26 cellular contexts compared by ENCODE assay signal in genomic region chr5:1959911-1960581, GRCh38.
DNase-seq lines count a peak whose midpoint lies in the region; ATAC-seq, FAIRE-seq and TF ChIP-seq lines count a peak whose summit lies in the region.
"Had no signal": no experiment of that assay in that cellular context is flagged by ENCODE, and none has a peak within 500 bp of the region (broad histone marks: within the 10 kb centered on the region; RNA-seq: fewer than 3 reads in every experiment).

No MANE protein-coding gene starts in this region.

- H3K4me1 ChIP-seq in HepG2 (ENCODE audit: insufficient read depth, low read length) (no peaks in the 10 kb centered on the region), right lobe of liver (no peaks in the 10 kb centered on the region), ascending aorta (no peaks in the 10 kb centered on the region)
- H3K4me1 ChIP-seq: BE2C, SJSA1 had no signal

- H3K27ac Mint-ChIP-seq in nephron progenitor cell, result peak overlapping the region; percentile 58
- H3K27ac Mint-ChIP-seq in CD14-positive monocyte, result no peak overlapping the region
- H3K27ac Mint-ChIP-seq in natural killer cell, result no peak overlapping the region

- H3K27ac ChIP-seq in HepG2 (ENCODE audit: extremely low read length, insufficient read depth, low read length) (no peak overlapping the region), right lobe of liver (no peak overlapping the region), coronary artery (no peak overlapping the region), ascending aorta (no peak overlapping the region)
- H3K27ac ChIP-seq: KMS-11, PC-9, SJSA1 had no signal

- H3K27me3 Mint-ChIP-seq in nephron progenitor cell (ENCODE audit: low read depth, poor library complexity), result peaks cover 34% of the 10 kb centered on the region
- peaks cover 0 to 13% (median 1%) of the 10 kb centered on the region in 3 donors for H3K27me3 Mint-ChIP-seq in CD14-positive monocyte (ENCODE audit: low read depth in 3 of 3)
- H3K27me3 Mint-ChIP-seq in natural killer cell (ENCODE audit: low read depth in 2 of 2), result peaks cover 0 to 2% of the 10 kb centered on the region in 2 donors

- FAIRE-seq in HepG2 (lab: Jason Lieb, UNC), result no peak
- FAIRE-seq: GM12892, H54 had no signal

- TF ChIP-seq RAD21 in HepG2 (CRISPR knock-in tag; IDR thresholded peaks at IDR 0.05), result no peak

- BruUV-seq in HepG2 (replicated peaks; lab: Mats Ljungman, UMichigan), result no TSS peak

- H3K36me3 Mint-ChIP-seq in nephron progenitor cell (ENCODE audit: low read depth) (no peaks in the 10 kb centered on the region), CD14-positive monocyte (no peaks in the 10 kb centered on the region), natural killer cell (no peaks in the 10 kb centered on the region)

- no peak for TF ChIP-seq POLR2A in HepG2 (IDR thresholded peaks at IDR 0.05; ENCODE audit: insufficient read depth in 1 of 2, low read depth in 2 of 2, low read length in 2 of 2)
- TF ChIP-seq POLR2A in right lobe of liver (IDR thresholded peaks at IDR 0.05), result no peak

- no peak overlapping the region for H3K4me3 Mint-ChIP-seq in nephron progenitor cell
- H3K4me3 Mint-ChIP-seq in CD14-positive monocyte, result no peak overlapping the region
- no peak overlapping the region for H3K4me3 Mint-ChIP-seq in natural killer cell

- no peak overlapping the region for H2AFZ ChIP-seq in HepG2 (ENCODE audit: low read length)
- H2AFZ ChIP-seq: PC-9 had no signal

- ATAC-seq in HepG2, result no peak
- ATAC-seq in right lobe of liver, result no peak
- ATAC-seq in natural killer cell, result no peak

- H3K9me3 ChIP-seq in HepG2 (ENCODE audit: low read length), result no peaks in the 10 kb centered on the region
- no peaks in the 10 kb centered on the region for H3K9me3 ChIP-seq in right lobe of liver
- no peaks in the 10 kb centered on the region for H3K9me3 ChIP-seq in ascending aorta
- H3K9me3 ChIP-seq: BE2C, SJSA1 had no signal

- H3K9ac ChIP-seq in HepG2 (ENCODE audit: insufficient read depth, low read depth, low read length), result no peak overlapping the region
- H3K9ac ChIP-seq: KMS-11 had no signal

- H3K9me3 Mint-ChIP-seq in nephron progenitor cell, result no peaks in the 10 kb centered on the region
- H3K9me3 Mint-ChIP-seq in CD14-positive monocyte, result peaks cover 0 to 4% (median 0%) of the 10 kb centered on the region in 7 donors
- H3K9me3 Mint-ChIP-seq in natural killer cell, result no peaks in the 10 kb centered on the region

- WGBS in HepG2 (ENCODE audit: low lambda C conversion rate), result 28% methylated on average over 13 of the region's 18 CpGs
- WGBS in right lobe of liver (ENCODE audit: insufficient coverage, low coverage, low lambda C conversion rate, missing lambda C conversion rate), result 35% methylated on average over 4 of the region's 18 CpGs

- peaks cover 3 to 22% of the 10 kb centered on the region in 2 experiments; a peak in 4 of 5 replicates for H3K27me3 ChIP-seq in HepG2 (ENCODE audit: control insufficient read depth in 1 of 2, insufficient read depth in 2 of 2, low read length in 2 of 2)
- H3K27me3 ChIP-seq in right lobe of liver, result no peaks in the 10 kb centered on the region
- no peaks in the 10 kb centered on the region for H3K27me3 ChIP-seq in ascending aorta
- H3K27me3 ChIP-seq: BE2C, SJSA1 had no signal

- CTCF ChIA-PET in HepG2 (lab: Yijun Ruan, JAX; ENCODE audit: low intra/inter-chr PET ratio, low total read pairs), result no interaction called here

- DNase-seq in HepG2 (ENCODE audit: low spot score) (no peak), right lobe of liver (no peak), coronary artery (ENCODE audit: low spot score) (peak; percentile 26), nephron progenitor cell (no peak), CD14-positive monocyte (ENCODE audit: low spot score) (no peak), natural killer cell (no peak), NCI-H1417 (lab: John Stamatoyannopoulos, UW) (no peak), ascending aorta (ENCODE audit: low spot score in 2 of 2) (no peak)
- DNase-seq: 8988T, ACHN, BE2C, Calu3, DMS79 treated with DMSO at 0.1 percent for 48 hours, IMR-90, NCI-H1048, NCI-H1417 treated with DMSO at 0.1 percent for 48 hours, NCI-H1694 treated with DMSO at 0.1 percent for 48 hours, NCI-H2081, NCI-H2227 treated with DMSO at 0.1 percent for 48 hours, NCI-H526 treated with DMSO at 0.1 percent for 48 hours, PC-9, Right ventricle myocardium superior had no signal

- intact Hi-C loops in HepG2 (cut with micrococcal nuclease; ENCODE audit: unreplicated experiment) (no loop called here), right lobe of liver (cut with DNase I) (no loop called here), CD14-positive monocyte (cut with micrococcal nuclease) (no loop called here), natural killer cell (cut with micrococcal nuclease) (no loop called here), ascending aorta (cut with DNase I) (no loop called here)

- H3K4me3 ChIP-seq in HepG2 (replicated peaks in 1 of 3; ENCODE audit: insufficient read depth in 1 of 3, low read depth in 2 of 3, low read length in 3 of 3) (no peak overlapping the region), right lobe of liver (no peak overlapping the region), coronary artery (no peak overlapping the region), ascending aorta (no peak overlapping the region)
- H3K4me3 ChIP-seq: PC-9, SJSA1 had no signal

- TF ChIP-seq CTCF in HepG2 (CRISPR knock-in tag; IDR thresholded peaks at IDR 0.05) (no peak), right lobe of liver (IDR thresholded peaks at IDR 0.05) (no peak), coronary artery (IDR thresholded peaks at IDR 0.05) (no peak), nephron progenitor cell (IDR thresholded peaks at IDR 0.05) (no peak), CD14-positive monocyte (IDR thresholded peaks at IDR 0.05) (no peak), natural killer cell (IDR thresholded peaks at IDR 0.05) (no peak), ascending aorta (IDR thresholded peaks at IDR 0.05) (no peak)

- no peaks in the 10 kb centered on the region for H4K20me1 ChIP-seq in HepG2 (ENCODE audit: insufficient read depth, low read length)

- no peaks in the 10 kb centered on the region for H3K79me2 ChIP-seq in HepG2 (ENCODE audit: insufficient read depth, low read length)

- H3K4me1 Mint-ChIP-seq in nephron progenitor cell, result no peaks in the 10 kb centered on the region
- H3K4me1 Mint-ChIP-seq in CD14-positive monocyte, result no peaks in the 10 kb centered on the region
- H3K4me1 Mint-ChIP-seq in natural killer cell, result peaks cover 0 to 9% of the 10 kb centered on the region in 2 donors

- in situ Hi-C loops in HepG2 (cut with HindIII; ENCODE audit: extremely low pct_ligation_motif_present, low pct_unique_long_range_greater_than_20kb), result no loop called here

- no peak for TF ChIP-seq EP300 in HepG2 (IDR thresholded peaks at IDR 0.05; ENCODE audit: low read depth in 2 of 2, low read length in 2 of 2)
- no peak for TF ChIP-seq EP300 in HepG2 (CRISPR knock-in tag; IDR thresholded peaks at IDR 0.05; ENCODE audit: borderline replicate concordance)

- H3K4me2 ChIP-seq in HepG2 (ENCODE audit: low read depth, low read length), result no peak overlapping the region
- H3K4me2 ChIP-seq: KMS-11, PC-9 had no signal

- POLR2A ChIA-PET in HepG2 (lab: Yijun Ruan, JAX), result no interaction called here

- no peaks in the 10 kb centered on the region for H3K36me3 ChIP-seq in HepG2 (replicated peaks in 1 of 2; ENCODE audit: control insufficient read depth in 1 of 2, insufficient read depth in 2 of 2, low read length in 2 of 2)
- no peaks in the 10 kb centered on the region for H3K36me3 ChIP-seq in right lobe of liver
- H3K36me3 ChIP-seq in ascending aorta, result no peaks in the 10 kb centered on the region
- H3K36me3 ChIP-seq: BE2C, SJSA1 had no signal

TF ChIP-seq in HepG2, 621 proteins besides CTCF, POLR2A, EP300 and RAD21:
- no peak for TF ChIP-seq ZNF121 (CRISPR knock-in tag; IDR thresholded peaks at IDR 0.05)
- TF ChIP-seq MNT (IDR thresholded peaks at IDR 0.05), result peak; percentile 93
- TF ChIP-seq, protein P1, sequence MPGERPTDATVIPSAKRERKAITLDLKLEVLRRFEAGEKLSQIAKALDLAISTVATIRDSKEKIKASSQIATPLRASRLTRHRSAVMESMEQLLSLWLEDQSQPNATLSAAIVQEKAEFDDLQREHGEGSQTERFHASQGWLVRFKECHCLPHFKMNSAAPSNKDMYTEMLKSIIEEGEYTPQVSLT (CRISPR knock-in tag; IDR thresholded peaks at IDR 0.05; ENCODE audit: borderline replicate concordance, low read depth), result no peak
- TF ChIP-seq E2F5 (CRISPR knock-in tag; conservative IDR thresholded peaks at IDR 0.05), result no peak
- TF ChIP-seq SOX13 (IDR thresholded peaks at IDR 0.05), result no peak
- TF ChIP-seq SOX13 (CRISPR knock-in tag; conservative IDR thresholded peaks at IDR 0.05 in 1 of 2, IDR thresholded peaks at IDR 0.05 in 1 of 2), result no peak
- no peak for TF ChIP-seq ZNF180 (CRISPR knock-in tag; IDR thresholded peaks at IDR 0.05; ENCODE audit: borderline replicate concordance, low read depth)
